13 cellular contexts compared by ENCODE assay signal in the genomic region with DNA sequence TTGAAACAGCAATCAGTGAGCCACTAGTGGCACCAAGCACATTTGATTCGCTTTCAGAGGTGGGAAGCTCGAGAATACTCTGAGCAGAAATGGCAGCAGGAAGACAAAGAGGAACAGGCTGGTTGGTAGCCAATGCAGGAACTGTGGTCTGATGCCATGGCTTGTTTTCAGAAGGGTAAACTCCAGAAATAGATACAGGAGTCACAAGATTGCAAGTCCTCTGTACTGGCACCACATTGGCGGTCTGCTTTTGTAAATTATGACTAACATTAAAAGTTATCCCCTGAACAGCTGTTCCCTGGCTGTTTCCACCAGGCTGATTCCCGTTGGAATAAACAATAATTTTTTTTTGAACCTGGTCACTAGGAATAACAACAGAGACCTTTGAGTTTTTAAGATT. TPM values are rescaled to one million over a fixed set of nuclear protein-coding genes. Genes with fewer than 3 reads are reported as not detected.
DNase-seq lines count a peak whose midpoint lies in the region; ATAC-seq and TF ChIP-seq lines count a peak whose summit lies in the region.
"Had no signal": no experiment of that assay in that cellular context is flagged by ENCODE, and none has a peak within 500 bp of the region (broad histone marks: within the 10 kb centered on the region; RNA-seq: fewer than 3 reads in every experiment).

No MANE protein-coding gene starts in this region.

- H3K4me1 ChIP-seq in BLaER1, result peaks cover 25% of the 10 kb centered on the region
- H3K4me1 ChIP-seq: lower lobe of right lung, tibial artery had no signal

- POLR2A ChIA-PET in MCF 10A (lab: Yijun Ruan, JAX), result interaction anchor here (1.0 kb wide), 1 partner anchor 31 kb away, joined by 3 read pairs; no protein-coding TSS in a partner anchor
- POLR2A ChIA-PET in activated CD8-positive, alpha-beta T cell treated with anti-CD3 and anti-CD28 coated beads for 36 hours (lab: Charles Lee), result interaction anchor here (1.9 kb wide), 1 partner anchor 35 kb away, joined by 6 read pairs; no protein-coding TSS in a partner anchor

- H3K4me1 Mint-ChIP-seq in nephron progenitor cell (peaks cover 11% of the 10 kb centered on the region), MCF 10A (ENCODE audit: insufficient read depth, unreplicated experiment) (no peaks in the 10 kb centered on the region), progenitor cell of endocrine pancreas (ENCODE audit: low read depth) (peaks cover 36% of the 10 kb centered on the region)
- no peaks in the 10 kb centered on the region for H3K4me1 Mint-ChIP-seq in activated CD8-positive, alpha-beta T cell treated with anti-CD3 and anti-CD28 coated beads for 36 hours (ENCODE audit: low read depth)

- ATAC-seq in activated CD8-positive, alpha-beta T cell treated with anti-CD3 and anti-CD28 coated beads for 36 hours, result no peak
- ATAC-seq: lower lobe of right lung had no signal

- no peaks in the 10 kb centered on the region for H4K20me1 ChIP-seq in BLaER1

- no peak overlapping the region for H3K4me3 Mint-ChIP-seq in nephron progenitor cell
- no peak overlapping the region for H3K4me3 Mint-ChIP-seq in MCF 10A (ENCODE audit: unreplicated experiment)
- H3K4me3 Mint-ChIP-seq in activated CD8-positive, alpha-beta T cell treated with anti-CD3 and anti-CD28 coated beads for 36 hours, result no peak overlapping the region
- no peak overlapping the region for H3K4me3 Mint-ChIP-seq in progenitor cell of endocrine pancreas (ENCODE audit: low read depth)
- H3K4me3 Mint-ChIP-seq: activated naive CD8-positive, alpha-beta T cell; central memory CD8-positive, alpha-beta T cell had no signal

- CTCF ChIA-PET in MCF 10A (lab: Yijun Ruan, JAX), result interaction anchor here (0.7 to 1.5 kb wide), 5 partner anchors 9 to 626 kb away, joined by 3 to 4 read pairs (median 3); no protein-coding TSS in a partner anchor
- CTCF ChIA-PET in activated CD8-positive, alpha-beta T cell treated with anti-CD3 and anti-CD28 coated beads for 36 hours (lab: Charles Lee), result interaction anchor here (1.3 kb wide), 1 partner anchor 10 kb away, joined by 3 read pairs; no protein-coding TSS in a partner anchor

- H3K4me3 ChIP-seq in BLaER1 (no peak overlapping the region), fibroblast of villous mesenchyme (ENCODE audit: low read depth, low read length) (no peak overlapping the region)
- H3K4me3 ChIP-seq: lower lobe of right lung, tibial artery had no signal

- no TSS peak for BruUV-seq in MCF 10A (replicated peaks; lab: Mats Ljungman, UMichigan)

- peaks cover 66% of the 10 kb centered on the region for H3K36me3 ChIP-seq in BLaER1

- H3K27ac Mint-ChIP-seq in nephron progenitor cell (peak overlapping the region; percentile 31), MCF 10A (ENCODE audit: low read depth, unreplicated experiment) (no peak overlapping the region), progenitor cell of endocrine pancreas (no peak overlapping the region)
- no peak overlapping the region for H3K27ac Mint-ChIP-seq in activated CD8-positive, alpha-beta T cell treated with anti-CD3 and anti-CD28 coated beads for 36 hours
- H3K27ac Mint-ChIP-seq: activated naive CD8-positive, alpha-beta T cell had no signal

- H3K27me3 Mint-ChIP-seq in nephron progenitor cell (ENCODE audit: low read depth, poor library complexity), result no peaks in the 10 kb centered on the region
- H3K27me3 Mint-ChIP-seq in MCF 10A (ENCODE audit: insufficient read depth, unreplicated experiment), result no peaks in the 10 kb centered on the region
- H3K27me3 Mint-ChIP-seq in activated CD8-positive, alpha-beta T cell treated with anti-CD3 and anti-CD28 coated beads for 36 hours, result no peaks in the 10 kb centered on the region
- no peaks in the 10 kb centered on the region for H3K27me3 Mint-ChIP-seq in progenitor cell of endocrine pancreas
- H3K27me3 Mint-ChIP-seq: activated naive CD8-positive, alpha-beta T cell; central memory CD8-positive, alpha-beta T cell had no signal

- H3K4me2 ChIP-seq in BLaER1, result peak overlapping the region; percentile 54

- intact Hi-C loops in MCF 10A (cut with micrococcal nuclease), result no loop called here
- intact Hi-C loops in activated CD8-positive, alpha-beta T cell treated with anti-CD3 and anti-CD28 coated beads for 36 hours (cut with micrococcal nuclease), result no loop called here

- TF ChIP-seq CTCF in fibroblast of villous mesenchyme (IDR thresholded peaks at IDR 0.05; ENCODE audit: insufficient read depth, low read depth, low read length) (no peak), nephron progenitor cell (IDR thresholded peaks at IDR 0.05) (no peak), MCF 10A (IDR thresholded peaks at IDR 0.05; ENCODE audit: unreplicated experiment) (no peak), progenitor cell of endocrine pancreas (IDR thresholded peaks at IDR 0.05; ENCODE audit: unreplicated experiment) (no peak)
- TF ChIP-seq CTCF in activated CD8-positive, alpha-beta T cell treated with anti-CD3 and anti-CD28 coated beads for 36 hours (IDR thresholded peaks at IDR 0.05), result no peak

- H3K36me3 Mint-ChIP-seq in nephron progenitor cell (ENCODE audit: low read depth), result peaks cover 65% of the 10 kb centered on the region
- H3K36me3 Mint-ChIP-seq in MCF 10A (ENCODE audit: insufficient read depth, unreplicated experiment), result peaks cover 48% of the 10 kb centered on the region
- peaks cover 43% of the 10 kb centered on the region for H3K36me3 Mint-ChIP-seq in activated CD8-positive, alpha-beta T cell treated with anti-CD3 and anti-CD28 coated beads for 36 hours (ENCODE audit: low read depth)
- H3K36me3 Mint-ChIP-seq in progenitor cell of endocrine pancreas (ENCODE audit: insufficient read depth), result peaks cover 45% of the 10 kb centered on the region

- H3K9ac ChIP-seq in BLaER1, result no peak overlapping the region

- no peaks in the 10 kb centered on the region for H3K9me3 ChIP-seq in BLaER1
- H3K9me3 ChIP-seq: lower lobe of right lung, tibial artery had no signal

- DNase-seq in NCI-H2171 (lab: John Stamatoyannopoulos, UW) (peak; percentile 29), fibroblast of villous mesenchyme (ENCODE audit: low read depth) (peak; percentile 54), nephron progenitor cell (no peak), MCF 10A (ENCODE audit: unreplicated experiment) (no peak), NCI-H1436 (lab: John Stamatoyannopoulos, UW) (no peak), progenitor cell of endocrine pancreas (ENCODE audit: low spot score, unreplicated experiment) (no peak)
- DNase-seq in activated CD8-positive, alpha-beta T cell treated with anti-CD3 and anti-CD28 coated beads for 36 hours, result no peak
- DNase-seq: activated CD4-positive, CD25-positive, alpha-beta regulatory T cell; lower lobe of right lung; tibial artery had no signal

- H3K9me3 Mint-ChIP-seq in nephron progenitor cell (no peaks in the 10 kb centered on the region), MCF 10A (ENCODE audit: unreplicated experiment) (no peaks in the 10 kb centered on the region), progenitor cell of endocrine pancreas (ENCODE audit: low read depth) (no peaks in the 10 kb centered on the region)
- H3K9me3 Mint-ChIP-seq in activated CD8-positive, alpha-beta T cell treated with anti-CD3 and anti-CD28 coated beads for 36 hours, result no peaks in the 10 kb centered on the region
- H3K9me3 Mint-ChIP-seq: central memory CD8-positive, alpha-beta T cell had no signal

- no peak overlapping the region for H3K27ac ChIP-seq in BLaER1
- H3K27ac ChIP-seq: lower lobe of right lung, tibial artery had no signal

- H3K27me3 ChIP-seq in BLaER1, result no peaks in the 10 kb centered on the region
- H3K27me3 ChIP-seq: tibial artery had no signal

RNA-seq across cellular contexts. Expression of gene USF3, which starts 35.5 kb away (rescaled TPM):
- total RNA-seq in fibroblast of villous mesenchyme, result 7.7 and 12.5 TPM in 2 replicates
- 11.9 and 12.1 TPM in 2 replicates for total RNA-seq in MCF 10A (2022)
- total RNA-seq in activated CD8-positive, alpha-beta T cell treated with anti-CD3 and anti-CD28 coated beads for 36 hours, result 10 to 100 TPM; 11.3 to 11.9 TPM
- 20.8 and 22.3 TPM in 2 replicates for total RNA-seq in progenitor cell of endocrine pancreas

Comparison
In these comparisons a context has a peak if more than half of its experiments do, and no peak if none do; other contexts are left out.
1. DNase-seq: peak in NCI-H2171 (single experiment) and fibroblast of villous mesenchyme (single experiment); none in nephron progenitor cell (single experiment), MCF 10A (single experiment), activated CD8-positive, alpha-beta T cell treated with anti-CD3 and anti-CD28 coated beads for 36 hours (single experiment), NCI-H1436 (single experiment) and progenitor cell of endocrine pancreas (single experiment).